Comparison of ENCODE assay signal across 9 cellular contexts in the genomic region with DNA sequence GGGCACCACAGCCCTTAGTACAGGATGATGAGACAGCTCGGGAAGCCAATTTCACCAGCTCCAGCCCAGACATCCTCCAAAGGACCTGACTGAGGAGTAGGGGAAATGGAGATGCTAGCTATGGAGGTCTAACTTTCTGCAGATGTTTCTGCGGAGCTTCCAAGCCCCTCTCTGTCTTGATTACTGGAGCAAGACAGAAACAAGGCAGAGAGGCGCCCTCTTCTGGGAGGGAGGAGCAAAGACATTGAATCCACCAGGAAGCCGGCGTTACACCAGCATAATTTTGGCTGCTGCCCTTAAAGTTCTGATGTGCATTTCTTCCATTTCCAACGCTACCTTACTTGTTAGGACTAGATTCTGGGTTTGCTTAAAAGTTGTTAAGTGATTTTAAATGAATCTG.
DNase-seq lines count a peak whose midpoint lies in the region; ATAC-seq and TF ChIP-seq lines count a peak whose summit lies in the region.
"Had no signal": no experiment of that assay in that cellular context is flagged by ENCODE, and none has a peak within 500 bp of the region (broad histone marks: within the 10 kb centered on the region; RNA-seq: fewer than 3 reads in every experiment).

No MANE protein-coding gene starts in this region.

- H3K27me3 ChIP-seq in heart left ventricle (peaks cover 5 to 83% (median 34%) of the 10 kb centered on the region in 9 donors), mesenchymal stem cell (ENCODE audit: control insufficient read depth in 1 of 2, insufficient read depth in 1 of 2, low read length in 2 of 2) (peaks cover 93 to 96% of the 10 kb centered on the region in 2 experiments)

- H4K91ac ChIP-seq in mesenchymal stem cell (ENCODE audit: low read length): no peak overlapping the region

- intact Hi-C loops in heart left ventricle (cut with DNase I): loop anchor here in 6 of 10 donors (10.0 kb wide), 5 partner anchors 112 to 262 kb away; partner anchors contain the start of gene HSD17B12 (in 1 of the 6)
- intact Hi-C loops in left cardiac atrium (cut with DNase I): loop anchor here in 1 of 2 donors (10.0 kb wide), 1 partner anchor 232 kb away; no protein-coding TSS in a partner anchor

- H3K27ac Mint-ChIP-seq in chondrocyte (ENCODE audit: unreplicated experiment) (no peak overlapping the region), type B pancreatic cell (no peak overlapping the region)
- H3K27ac Mint-ChIP-seq: activated CD4-positive, alpha-beta T cell treated with anti-CD3 and anti-CD28 coated beads, Interleukin-2, amount 10 ng/mL, durations not matched to agents 24 days and 14 days had no signal

- H3K23ac ChIP-seq in mesenchymal stem cell (ENCODE audit: low read length in 2 of 2): no peak overlapping the region

- no peak overlapping the region for H3K9ac ChIP-seq in mesenchymal stem cell (ENCODE audit: low read length)

- no peaks in the 10 kb centered on the region for H3K79me1 ChIP-seq in mesenchymal stem cell (replicated peaks; ENCODE audit: low read length, poor library complexity, severe bottlenecking)

- no peak overlapping the region for H2BK15ac ChIP-seq in mesenchymal stem cell (ENCODE audit: low read depth, poor library complexity, severe bottlenecking)

- H3K36me3 Mint-ChIP-seq in chondrocyte (ENCODE audit: low read depth) (peaks cover 2% of the 10 kb centered on the region), type B pancreatic cell (no peaks in the 10 kb centered on the region)

- 12 to 16% (median 15%) methylated on average over 5 to 6 of the region's 6 CpGs for WGBS in heart left ventricle, 4 donors
- 4% methylated on average over 4 of the region's 6 CpGs for WGBS in mesenchymal stem cell

- H2BK120ac ChIP-seq in mesenchymal stem cell (ENCODE audit: low read depth, low read length): no peak overlapping the region

- H3K27me3 Mint-ChIP-seq in chondrocyte (ENCODE audit: low read depth) (peaks cover 87% of the 10 kb centered on the region), type B pancreatic cell (peaks cover 100% of the 10 kb centered on the region)

- no peaks in the 10 kb centered on the region for H3K9me3 ChIP-seq in heart left ventricle
- no peaks in the 10 kb centered on the region for H3K9me3 ChIP-seq in mesenchymal stem cell (ENCODE audit: control insufficient read depth, low read length)

- H3K4ac ChIP-seq in mesenchymal stem cell (ENCODE audit: low read depth in 1 of 2, low read length in 2 of 2): no peak overlapping the region

- ATAC-seq in heart left ventricle (no peak), left cardiac atrium (no peak), HG02623 (IDR thresholded peaks at IDR 0.05; ENCODE audit: unreplicated experiment) (no peak)

- H3K27ac ChIP-seq in heart left ventricle (no peak overlapping the region), mesenchymal stem cell (ENCODE audit: low read length, poor library complexity, severe bottlenecking) (no peak overlapping the region)

- H3K4me3 ChIP-seq in heart left ventricle (no peak overlapping the region), mesenchymal stem cell (ENCODE audit: insufficient read depth in 1 of 2, low read depth in 1 of 2, low read length in 2 of 2) (no peak overlapping the region)

- no peak overlapping the region for H3K18ac ChIP-seq in mesenchymal stem cell (ENCODE audit: low read depth in 1 of 2, low read length in 2 of 2)

- H3K14ac ChIP-seq in mesenchymal stem cell (ENCODE audit: low read length in 2 of 2): no peak overlapping the region

- peaks cover 0 to 48% (median 25%) of the 10 kb centered on the region in 12 donors for H3K4me1 ChIP-seq in heart left ventricle
- peaks cover 12% of the 10 kb centered on the region for H3K4me1 ChIP-seq in mesenchymal stem cell (ENCODE audit: control insufficient read depth, insufficient read depth, low read depth, low read length)

- no peak overlapping the region for H2AFZ ChIP-seq in mesenchymal stem cell (ENCODE audit: low read depth, low read length)

- no peak for TF ChIP-seq POLR2A in heart left ventricle (IDR thresholded peaks at IDR 0.05)

- H2BK5ac ChIP-seq in mesenchymal stem cell (ENCODE audit: low read depth, low read length, poor library complexity, severe bottlenecking): no peak overlapping the region

- no peak overlapping the region for H2BK12ac ChIP-seq in mesenchymal stem cell (ENCODE audit: low read length in 2 of 2)

- no peak overlapping the region for H4K8ac ChIP-seq in mesenchymal stem cell (ENCODE audit: low read length)

- no peak overlapping the region for H3K4me3 Mint-ChIP-seq in chondrocyte (ENCODE audit: unreplicated experiment)
- no peak overlapping the region for H3K4me3 Mint-ChIP-seq in type B pancreatic cell
- H3K4me3 Mint-ChIP-seq: activated CD4-positive, alpha-beta T cell treated with anti-CD3 and anti-CD28 coated beads, Interleukin-2, amount 10 ng/mL, durations not matched to agents 24 days and 14 days had no signal

- DNase-seq in heart left ventricle (no peak), left cardiac atrium (no peak), NCI-H1694 treated with DMSO at 0.1 percent for 48 hours (lab: John Stamatoyannopoulos, UW) (peak; percentile 35), chondrocyte (ENCODE audit: low spot score) (no peak), type B pancreatic cell (ENCODE audit: extremely low spot score, unreplicated experiment) (no peak), mesenchymal stem cell (no peak), dedifferentiated amniotic fluid mesenchymal stem cell (ENCODE audit: extremely low spot score) (no peak)
- DNase-seq: activated CD4-positive, alpha-beta T cell treated with anti-CD3 and anti-CD28 coated beads, Interleukin-2, amount 10 ng/mL, durations not matched to agents 24 days and 14 days had no signal

- TF ChIP-seq CTCF in heart left ventricle (IDR thresholded peaks at IDR 0.05) (peak in 11 of 12 donors; percentile 14 to 59 (median 42)), chondrocyte (IDR thresholded peaks at IDR 0.05) (peak; percentile 72), type B pancreatic cell (conservative IDR thresholded peaks at IDR 0.05) (peak; percentile 77)

- H3K9me3 Mint-ChIP-seq in chondrocyte (ENCODE audit: low read depth) (no peaks in the 10 kb centered on the region), type B pancreatic cell (no peaks in the 10 kb centered on the region)

- no peak overlapping the region for H3K4me2 ChIP-seq in mesenchymal stem cell (ENCODE audit: low read length, poor library complexity, severe bottlenecking)

- H3K36me3 ChIP-seq in heart left ventricle (no peaks in the 10 kb centered on the region), mesenchymal stem cell (ENCODE audit: control insufficient read depth in 1 of 2, insufficient read depth in 2 of 2, low read depth in 1 of 2, low read length in 2 of 2) (no peaks in the 10 kb centered on the region)

- peaks cover 31% of the 10 kb centered on the region for H3K4me1 Mint-ChIP-seq in chondrocyte (ENCODE audit: low read depth)
- H3K4me1 Mint-ChIP-seq in type B pancreatic cell (ENCODE audit: unreplicated experiment): peaks cover 21% of the 10 kb centered on the region

- H2AK5ac ChIP-seq in mesenchymal stem cell (ENCODE audit: low read length, severe bottlenecking): no peak overlapping the region
